Comparison of ENCODE assay signal across 8 cellular contexts in genomic region chr14:95534299-95535225, GRCh38.
DNase-seq lines count a peak whose midpoint lies in the region; ATAC-seq and TF ChIP-seq lines count a peak whose summit lies in the region.

Gene GLRX5 (plus strand): TSS chr14:95535050. CDS start chr14:95535090, 40 bp downstream.

- peak within 1 kb of the TSS; percentile 93 for H3K4me3 ChIP-seq in GM06990 (replicated peaks; ENCODE audit: low read depth, low read length)

- TF ChIP-seq CTCF in GM06990 (IDR thresholded peaks at IDR 0.05; ENCODE audit: insufficient read depth, low read length, poor library complexity, severe bottlenecking) = no peak

- H3K27ac Mint-ChIP-seq in activated naive CD4-positive, alpha-beta T cell treated with anti-CD3 and anti-CD28 coated beads, Interleukin-2, amount 50 U/mL, for 24 hours = peak within 1 kb of the TSS; percentile 95

- H3K36me3 Mint-ChIP-seq in activated naive CD4-positive, alpha-beta T cell treated with anti-CD3 and anti-CD28 coated beads, Interleukin-2, amount 50 U/mL, for 24 hours = peaks cover 16% of the 10 kb centered on the region

- no peaks in the 10 kb centered on the region for H3K27me3 Mint-ChIP-seq in activated naive CD4-positive, alpha-beta T cell treated with anti-CD3 and anti-CD28 coated beads, Interleukin-2, amount 50 U/mL, for 24 hours

- ATAC-seq in HG02588 (IDR thresholded peaks at IDR 0.05; ENCODE audit: unreplicated experiment) = peak; percentile 94
- peak; percentile 96 for ATAC-seq in SK-N-SH treated with all-trans-retinoic acid at 6 μM for 48 hours

- H3K9me3 Mint-ChIP-seq in activated naive CD4-positive, alpha-beta T cell treated with anti-CD3 and anti-CD28 coated beads, Interleukin-2, amount 50 U/mL, for 24 hours = no peaks in the 10 kb centered on the region

- peak within 1 kb of the TSS; percentile 96 for H3K4me3 Mint-ChIP-seq in activated naive CD4-positive, alpha-beta T cell treated with anti-CD3 and anti-CD28 coated beads, Interleukin-2, amount 50 U/mL, for 24 hours

- no peaks in the 10 kb centered on the region for H3K27me3 ChIP-seq in GM06990 (replicated peaks; ENCODE audit: control insufficient read depth, insufficient read depth, low read length)

- peaks cover 3% of the 10 kb centered on the region; the same call in 1 of the 2 replicates for H3K36me3 ChIP-seq in GM06990 (ENCODE audit: control insufficient read depth, insufficient read depth, low read length)

- H3K4me1 Mint-ChIP-seq in activated naive CD4-positive, alpha-beta T cell treated with anti-CD3 and anti-CD28 coated beads, Interleukin-2, amount 50 U/mL, for 24 hours = peaks cover 77% of the 10 kb centered on the region

- DNase-seq in GM06990 (ENCODE audit: extremely low read depth, insufficient read length) = peak; percentile 99
- DNase-seq in NCI-H1092 (lab: John Stamatoyannopoulos, UW) = peak; percentile 99
- peak; percentile 100 for DNase-seq in germinal center (ENCODE audit: low spot score)
- peak; percentile 100 for DNase-seq in non-pigmented ciliary epithelial cell (ENCODE audit: low read depth)
- DNase-seq in superior temporal gyrus (ENCODE audit: extremely low spot score) = peak; percentile 100

TF ChIP-seq in SK-N-SH treated with all-trans-retinoic acid at 6 μM for 48 hours, 23 proteins besides CTCF, POLR2A, EP300 and RAD21:
- TF ChIP-seq RARB (CRISPR knock-in tag; IDR thresholded peaks at IDR 0.05) = no peak
- TF ChIP-seq, protein P1, sequence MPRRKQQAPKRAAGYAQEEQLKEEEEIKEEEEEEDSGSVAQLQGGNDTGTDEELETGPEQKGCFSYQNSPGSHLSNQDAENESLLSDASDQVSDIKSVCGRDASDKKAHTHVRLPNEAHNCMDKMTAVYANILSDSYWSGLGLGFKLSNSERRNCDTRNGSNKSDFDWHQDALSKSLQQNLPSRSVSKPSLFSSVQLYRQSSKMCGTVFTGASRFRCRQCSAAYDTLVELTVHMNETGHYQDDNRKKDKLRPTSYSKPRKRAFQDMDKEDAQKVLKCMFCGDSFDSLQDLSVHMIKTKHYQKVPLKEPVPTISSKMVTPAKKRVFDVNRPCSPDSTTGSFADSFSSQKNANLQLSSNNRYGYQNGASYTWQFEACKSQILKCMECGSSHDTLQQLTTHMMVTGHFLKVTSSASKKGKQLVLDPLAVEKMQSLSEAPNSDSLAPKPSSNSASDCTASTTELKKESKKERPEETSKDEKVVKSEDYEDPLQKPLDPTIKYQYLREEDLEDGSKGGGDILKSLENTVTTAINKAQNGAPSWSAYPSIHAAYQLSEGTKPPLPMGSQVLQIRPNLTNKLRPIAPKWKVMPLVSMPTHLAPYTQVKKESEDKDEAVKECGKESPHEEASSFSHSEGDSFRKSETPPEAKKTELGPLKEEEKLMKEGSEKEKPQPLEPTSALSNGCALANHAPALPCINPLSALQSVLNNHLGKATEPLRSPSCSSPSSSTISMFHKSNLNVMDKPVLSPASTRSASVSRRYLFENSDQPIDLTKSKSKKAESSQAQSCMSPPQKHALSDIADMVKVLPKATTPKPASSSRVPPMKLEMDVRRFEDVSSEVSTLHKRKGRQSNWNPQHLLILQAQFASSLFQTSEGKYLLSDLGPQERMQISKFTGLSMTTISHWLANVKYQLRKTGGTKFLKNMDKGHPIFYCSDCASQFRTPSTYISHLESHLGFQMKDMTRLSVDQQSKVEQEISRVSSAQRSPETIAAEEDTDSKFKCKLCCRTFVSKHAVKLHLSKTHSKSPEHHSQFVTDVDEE (CRISPR knock-in tag; IDR thresholded peaks at IDR 0.05) = 0 out of 2 replicates have a peak, but pooled peaks have one; percentile 23

Comparison
In these comparisons a context has a peak if more than half of its experiments do, and no peak if none do; other contexts are left out.
1. Peak in every context shown above with its lines: DNase-seq, ATAC-seq and H3K4me3 ChIP-seq.